ENCODE assay signal across 37 cellular contexts in genomic region chr4:173777421-173777820, GRCh38.
"Had no signal": no experiment of that assay in that cellular context is flagged by ENCODE, and none has a peak within 500 bp of the region (broad histone marks: within the 10 kb centered on the region; RNA-seq: fewer than 3 reads in every experiment).

No MANE protein-coding gene starts in this region.

- H3K36me3 Mint-ChIP-seq: activated naive CD8-positive, alpha-beta T cell treated with anti-CD3 and anti-CD28 coated beads for 36 hours had no signal

- H3K4me3 Mint-ChIP-seq: activated CD4-positive, alpha-beta memory T cell treated with anti-CD3 and anti-CD28 coated beads, Interleukin-2, amount 10 ng/mL, durations not matched to agents 7 days and 5 days; activated CD4-positive, alpha-beta T cell treated with anti-CD3 and anti-CD28 coated beads for 36 hours; activated CD4-positive, alpha-beta T cell treated with anti-CD3 and anti-CD28 coated beads, Interleukin-2, amount 10 ng/mL, durations not matched to agents 7 days and 5 days; activated naive CD4-positive, alpha-beta T cell treated with anti-CD3 and anti-CD28 coated beads for 36 hours; activated naive CD8-positive, alpha-beta T cell treated with anti-CD3 and anti-CD28 coated beads for 36 hours; activated T-cell treated with anti-CD3 and anti-CD28 coated beads, Interleukin-2, amount 50 U/mL, for 4 hours; activated T-cell treated with anti-CD3 and anti-CD28 coated beads, Interleukin-2, amount 50 U/mL, for 72 hours; activated T-helper 1 cell treated with anti-CD3 and anti-CD28 coated beads, Interleukin-12 subunit alpha, Interleukin-12 subunit beta, Interleukin-2, Interleukin-4 antibody, amounts not matched to agents 30 ng/mL and 10 ng/mL and 1 ng/mL, durations not matched to agents 14 hours and 24 hours and 36 hours; activated T-helper 17 cell treated with anti-CD3 and anti-CD28 coated beads, Interleukin-2, amount 50 U/mL, for 72 hours; T-helper 1 cell treated with Interleukin-12 subunit alpha and Interleukin-12 subunit beta and Interleukin-4 antibody, amounts not matched to agents 30 μg/mL and 1 μg/mL, for 36 hours; T-helper 2 cell treated with Interferon-gamma antibody and Interleukin-4, amounts not matched to agents 5 μg/mL and 100 μg/mL, for 36 hours had no signal

- H3K4me1 Mint-ChIP-seq: activated CD4-positive, alpha-beta T cell treated with anti-CD3 and anti-CD28 coated beads for 36 hours; activated CD4-positive, alpha-beta T cell treated with anti-CD3 and anti-CD28 coated beads, Interleukin-2, amount 10 ng/mL, durations not matched to agents 7 days and 5 days; activated naive CD8-positive, alpha-beta T cell treated with anti-CD3 and anti-CD28 coated beads for 36 hours; activated T-helper 17 cell treated with anti-CD3 and anti-CD28 coated beads, Interleukin-2, amount 50 U/mL, for 72 hours had no signal

- H3K27me3 ChIP-seq: adrenal gland, body of pancreas, brain microvascular endothelial cell, breast epithelium had no signal

- H3K9me3 Mint-ChIP-seq: activated CD4-positive, alpha-beta T cell treated with anti-CD3 and anti-CD28 coated beads, Interleukin-2, amount 10 ng/mL, durations not matched to agents 7 days and 5 days had no signal

- H3K27me3 Mint-ChIP-seq: activated CD4-positive, alpha-beta memory T cell treated with anti-CD3 and anti-CD28 coated beads, Interleukin-2, amount 10 ng/mL, durations not matched to agents 7 days and 5 days; activated CD4-positive, alpha-beta T cell treated with anti-CD3 and anti-CD28 coated beads for 36 hours; activated CD4-positive, alpha-beta T cell treated with anti-CD3 and anti-CD28 coated beads, Interleukin-2, amount 10 ng/mL, durations not matched to agents 7 days and 5 days had no signal

- H3K4me3 ChIP-seq: adrenal gland, body of pancreas, breast epithelium had no signal

- DNase-seq: activated CD4-positive, alpha-beta memory T cell treated with anti-CD3 and anti-CD28 coated beads, Interleukin-2, amount 10 ng/mL, durations not matched to agents 7 days and 5 days; activated CD4-positive, alpha-beta T cell treated with anti-CD3 and anti-CD28 coated beads for 1 hour; activated CD4-positive, alpha-beta T cell treated with anti-CD3 and anti-CD28 coated beads for 36 hours; activated CD4-positive, alpha-beta T cell treated with anti-CD3 and anti-CD28 coated beads for 48 hours; activated CD4-positive, alpha-beta T cell treated with anti-CD3 and anti-CD28 coated beads, Interleukin-2, amount 10 ng/mL, durations not matched to agents 7 days and 5 days; activated CD4-positive, alpha-beta T cell treated with anti-CD3 and anti-CD28 coated beads, Interleukin-2, amount 50 U/mL, for 48 hours; activated CD4-positive, CD25-positive, alpha-beta regulatory T cell; activated CD8-positive, alpha-beta memory T cell treated with anti-CD3 and anti-CD28 coated beads, Interleukin-2, amount 50 U/mL, for 4 hours; activated effector memory CD4-positive, alpha-beta T cell treated with anti-CD3 and anti-CD28 coated beads, Interleukin-2, amount 50 U/mL, for 16 hours; activated gamma-delta T cell treated with Interleukin-2 at 50 U/mL for 16 hours; activated naive CD4-positive, alpha-beta T cell; activated naive CD4-positive, alpha-beta T cell treated with anti-CD3 and anti-CD28 coated beads for 36 hours; activated naive CD4-positive, alpha-beta T cell treated with anti-CD3 and anti-CD28 coated beads, Interleukin-2, amount 50 U/mL, for 16 hours; activated naive CD8-positive, alpha-beta T cell treated with anti-CD3 and anti-CD28 coated beads for 36 hours; activated T-cell treated with anti-CD3 and anti-CD28 coated beads for 4 hours; activated T-cell treated with anti-CD3 and anti-CD28 coated beads, Interleukin-2, amount 50 U/mL, for 1 hour; activated T-cell treated with anti-CD3 and anti-CD28 coated beads, Interleukin-2, amount 50 U/mL, for 4 hours; activated T-cell treated with anti-CD3 and anti-CD28 coated beads, Interleukin-2, amount 50 U/mL, for 72 hours; adrenal gland; amniotic stem cell; aorta; body of pancreas; brain microvascular endothelial cell; central memory CD4-positive, alpha-beta T cell; T-helper 1 cell; T-helper 2 cell; T-helper 9 cell had no signal

- H3K27ac Mint-ChIP-seq: activated CD4-positive, alpha-beta memory T cell treated with anti-CD3 and anti-CD28 coated beads, Interleukin-2, amount 10 ng/mL, durations not matched to agents 7 days and 5 days; activated CD4-positive, alpha-beta T cell treated with anti-CD3 and anti-CD28 coated beads for 36 hours; activated CD4-positive, alpha-beta T cell treated with anti-CD3 and anti-CD28 coated beads, Interleukin-2, amount 10 ng/mL, durations not matched to agents 7 days and 5 days; activated naive CD4-positive, alpha-beta T cell treated with anti-CD3 and anti-CD28 coated beads for 36 hours; activated naive CD4-positive, alpha-beta T cell treated with anti-CD3 and anti-CD28 coated beads, Interleukin-2, amount 50 U/mL, for 72 hours; activated naive CD8-positive, alpha-beta T cell treated with anti-CD3 and anti-CD28 coated beads for 36 hours; activated T-cell treated with anti-CD3 and anti-CD28 coated beads, Interleukin-2, amount 50 U/mL, for 72 hours; activated T-helper 1 cell treated with anti-CD3 and anti-CD28 coated beads, Interleukin-12 subunit alpha, Interleukin-12 subunit beta, Interleukin-2, Interleukin-4 antibody, amounts not matched to agents 30 ng/mL and 10 ng/mL and 1 ng/mL, durations not matched to agents 14 hours and 24 hours and 36 hours; activated T-helper 17 cell treated with anti-CD3 and anti-CD28 coated beads, Interleukin-2, amount 50 U/mL, for 72 hours; T-helper 1 cell treated with Interleukin-12 subunit alpha and Interleukin-12 subunit beta and Interleukin-4 antibody, amounts not matched to agents 30 μg/mL and 1 μg/mL, for 36 hours; T-helper 2 cell treated with Interferon-gamma antibody and Interleukin-4, amounts not matched to agents 5 μg/mL and 100 μg/mL, for 36 hours had no signal

- FAIRE-seq: astrocyte, TTC549 had no signal

- H3K9me3 ChIP-seq: adrenal gland, body of pancreas had no signal

- H3K36me3 ChIP-seq: adrenal gland, brain microvascular endothelial cell, breast epithelium had no signal

- H3K27ac ChIP-seq: adrenal gland, body of pancreas, brain microvascular endothelial cell, breast epithelium, VCaP had no signal

- ATAC-seq: activated CD4-positive, alpha-beta T cell treated with anti-CD3 and anti-CD28 coated beads for 36 hours; activated CD4-positive, CD25-positive, alpha-beta regulatory T cell treated with anti-CD3 and anti-CD28 coated beads, Interleukin-2, amount 50 U/mL, for 24 hours; activated naive CD4-positive, alpha-beta T cell treated with anti-CD3 and anti-CD28 coated beads, Interleukin-2, amount 50 U/mL, for 72 hours; activated T-cell treated with anti-CD3 and anti-CD28 coated beads, Interleukin-2, amount 50 U/mL, for 4 hours; activated T-cell treated with anti-CD3 and anti-CD28 coated beads, Interleukin-2, amount 50 U/mL, for 72 hours; activated T-helper 17 cell treated with anti-CD3 and anti-CD28 coated beads, Interleukin-2, amount 50 U/mL, for 72 hours; body of pancreas had no signal

- H3K4me1 ChIP-seq: adrenal gland, body of pancreas, breast epithelium had no signal
